8 cellular contexts compared by ENCODE assay signal in the genomic region with DNA sequence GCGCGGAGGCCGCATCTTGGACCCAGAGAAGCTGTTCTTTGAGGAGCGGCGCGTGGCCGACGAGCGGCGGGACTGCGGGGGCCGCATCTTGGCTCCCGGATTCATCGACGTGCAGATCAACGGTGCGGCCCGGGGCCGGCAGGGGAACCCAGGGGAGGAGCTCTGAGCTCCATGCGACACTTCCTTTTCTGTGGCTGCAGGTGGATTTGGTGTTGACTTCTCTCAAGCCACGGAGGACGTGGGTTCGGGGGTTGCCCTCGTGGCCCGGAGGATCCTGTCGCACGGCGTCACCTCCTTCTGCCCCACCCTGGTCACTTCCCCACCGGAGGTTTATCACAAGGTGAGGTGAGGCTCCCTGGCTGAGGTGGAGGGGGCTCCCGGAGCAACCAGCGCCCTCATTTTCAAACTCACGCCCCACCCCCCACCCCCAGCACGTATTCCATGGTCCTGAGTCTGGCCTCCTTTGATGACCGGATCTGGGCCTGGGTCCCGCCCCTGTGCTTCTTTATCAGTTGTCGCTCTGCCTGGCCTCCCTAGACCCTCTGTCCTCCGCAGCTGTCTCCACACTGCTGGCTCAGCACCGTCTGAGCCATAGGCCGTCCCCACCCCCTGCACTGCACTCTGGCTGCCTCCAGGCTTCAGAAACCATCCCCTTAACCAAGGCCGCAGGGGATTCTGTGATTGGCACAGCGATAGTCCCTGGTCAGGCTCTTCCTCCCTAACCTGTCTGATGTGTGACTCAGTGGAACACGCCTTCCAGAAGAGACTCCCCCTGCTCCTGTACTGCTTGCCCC. TPM values are rescaled to one million over a fixed set of nuclear protein-coding genes. Genes with fewer than 3 reads are reported as not detected.
DNase-seq lines count a peak whose midpoint lies in the region; ATAC-seq and TF ChIP-seq lines count a peak whose summit lies in the region.

No MANE protein-coding gene starts in this region.

- H3K9ac ChIP-seq in iPS-20b (ENCODE audit: low read depth, low read length) = peak overlapping the region; percentile 77; the same call in 1 of the 2 replicates

- H3K36me3 ChIP-seq in RWPE2 (ENCODE audit: low read depth) = peaks cover 34% of the 10 kb centered on the region
- peaks cover 12 to 33% of the 10 kb centered on the region in 2 donors for H3K36me3 ChIP-seq in ascending aorta
- H3K36me3 ChIP-seq in iPS-20b (ENCODE audit: insufficient read depth, low read depth, low read length) = peaks cover 30% of the 10 kb centered on the region

- peak; percentile 12 to 31 for DNase-seq in NOMO-1 (lab: John Stamatoyannopoulos, UW; ENCODE audit: unreplicated experiment in 2 of 2)
- no peak for DNase-seq in NOMO-1 treated with dmso at 0.1 percent for 144 hours (lab: John Stamatoyannopoulos, UW; ENCODE audit: unreplicated experiment)
- peak; percentile 70 for DNase-seq in RWPE2 (ENCODE audit: low spot score)
- DNase-seq in ascending aorta (ENCODE audit: low spot score in 2 of 2) = no peak
- DNase-seq in stimulated activated CD4-positive, alpha-beta T cell treated with anti-CD3 and anti-CD28 coated beads, Interleukin-1b, Interleukin-23, amount 100 ng/mL, for 48 hours = peak; percentile 53
- DNase-seq in NCI-H1105 treated with DMSO at 0.1 percent for 48 hours (lab: John Stamatoyannopoulos, UW) = no peak
- no peak for DNase-seq in mucosa of gallbladder (ENCODE audit: low spot score)

- H3K4me1 ChIP-seq in RWPE2 (ENCODE audit: insufficient read depth, poor library complexity, severe bottlenecking) = peaks cover 12% of the 10 kb centered on the region
- peaks cover 8 to 46% of the 10 kb centered on the region in 2 donors for H3K4me1 ChIP-seq in ascending aorta
- peaks cover 8% of the 10 kb centered on the region; the same call in 1 of the 2 replicates for H3K4me1 ChIP-seq in iPS-20b (ENCODE audit: insufficient read depth, low read length)

- peak overlapping the region; percentile 38 for H3K27ac ChIP-seq in RWPE2 (ENCODE audit: poor library complexity, severe bottlenecking)
- peak overlapping the region; percentile 51 to 77 for H3K27ac ChIP-seq in ascending aorta
- H3K27ac ChIP-seq in iPS-20b (ENCODE audit: low read length) = no peak overlapping the region

- H3K27me3 ChIP-seq in RWPE2 (ENCODE audit: insufficient read depth, poor library complexity, severe bottlenecking) = no peaks in the 10 kb centered on the region
- no peaks in the 10 kb centered on the region for H3K27me3 ChIP-seq in ascending aorta
- no peaks in the 10 kb centered on the region for H3K27me3 ChIP-seq in iPS-20b (ENCODE audit: insufficient read depth, low read length)

- TF ChIP-seq CTCF in RWPE2 (IDR thresholded peaks at IDR 0.05; ENCODE audit: poor library complexity, severe bottlenecking) (no peak), ascending aorta (IDR thresholded peaks at IDR 0.05) (no peak)

- H3K4me3 ChIP-seq in RWPE2 (ENCODE audit: severe bottlenecking) (peak overlapping the region; percentile 55), ascending aorta (peak overlapping the region; percentile 83 to 87), iPS-20b (ENCODE audit: low read length) (peak overlapping the region; percentile 77)

- peak; percentile 64 for ATAC-seq in RWPE2 (ENCODE audit: low read depth)

- intact Hi-C loops in ascending aorta (cut with DNase I) = no loop called here

- H3K9me3 ChIP-seq in RWPE2 (ENCODE audit: severe bottlenecking) (no peaks in the 10 kb centered on the region), ascending aorta (no peaks in the 10 kb centered on the region), iPS-20b (ENCODE audit: insufficient read depth, low read depth, low read length) (no peaks in the 10 kb centered on the region)

RNA-seq across cellular contexts. Expression of a gene that starts 0.8 kb away (rescaled TPM):
- 16.1 TPM for total RNA-seq in ascending aorta
- 60.9 TPM for total RNA-seq in mucosa of gallbladder

RNA-seq across cellular contexts. Expression of a gene that starts 7.2 kb away (rescaled TPM):
- total RNA-seq in ascending aorta = 91.9 TPM
- total RNA-seq in mucosa of gallbladder = 246 TPM

RNA-seq across cellular contexts. Expression of a gene that starts 10.2 kb away (rescaled TPM):
- not detected for total RNA-seq in ascending aorta
- 1.8 TPM for total RNA-seq in mucosa of gallbladder

RNA-seq across cellular contexts. Expression of a gene that starts 16.8 kb away (rescaled TPM):
- total RNA-seq in ascending aorta = 23.2 TPM
- total RNA-seq in mucosa of gallbladder = 72.0 TPM

RNA-seq across cellular contexts. Expression of a gene that starts 46.1 kb away (rescaled TPM):
- total RNA-seq in ascending aorta (22.5 TPM), mucosa of gallbladder (20.6 TPM)

Comparison
In these comparisons a context has a peak if more than half of its experiments do, and no peak if none do; other contexts are left out.
1. DNase-seq: peak in NOMO-1 (2 of 2), RWPE2 (single experiment) and stimulated activated CD4-positive, alpha-beta T cell treated with anti-CD3 and anti-CD28 coated beads, Interleukin-1b, Interleukin-23, amount 100 ng/mL, for 48 hours (single experiment); none in NOMO-1 treated with dmso at 0.1 percent for 144 hours (single experiment), ascending aorta (0 of 2), NCI-H1105 treated with DMSO at 0.1 percent for 48 hours (single experiment) and mucosa of gallbladder (single experiment).
2. Peak in every context shown above with its lines, with median percentiles within 50 percentile points of each other: H3K4me3 ChIP-seq.